ENCODE assay signal across 8 cellular contexts in genomic region chr5:132414634-132415377, GRCh38. TPM values are rescaled to one million over a fixed set of nuclear protein-coding genes. Genes with fewer than 3 reads are reported as not detected.
A peak's percentile ranks its signal among the peaks of the same experiment; 100 is the strongest.
DNase-seq lines count a peak whose midpoint lies in the region; FAIRE-seq and TF ChIP-seq lines count a peak whose summit lies in the region.

No MANE protein-coding gene starts in this region.

- peak overlapping the region in 1 of 2 donors; percentile 36 for H3K9ac ChIP-seq in kidney (ENCODE audit: low read length in 2 of 2)

- H3K36me3 ChIP-seq in kidney (ENCODE audit: control insufficient read depth in 1 of 2, insufficient read depth in 2 of 2, low read length in 2 of 2) (no peaks in the 10 kb centered on the region), uterus (no peaks in the 10 kb centered on the region)

- no peak overlapping the region for H3K27ac Mint-ChIP-seq in activated naive CD4-positive, alpha-beta T cell treated with anti-CD3 and anti-CD28 coated beads, Interleukin-2, amount 10 ng/mL, durations not matched to agents 7 days and 5 days
- H3K27ac Mint-ChIP-seq in activated naive CD4-positive, alpha-beta T cell treated with anti-CD3 and anti-CD28 coated beads for 36 hours = no peak overlapping the region
- H3K27ac Mint-ChIP-seq in activated CD4-positive, alpha-beta memory T cell treated with anti-CD3 and anti-CD28 coated beads for 36 hours = peak overlapping the region; percentile 73

- TF ChIP-seq CTCF in kidney (IDR thresholded peaks at IDR 0.05; ENCODE audit: borderline replicate concordance, extremely low read depth, insufficient read depth) (no peak), uterus (IDR thresholded peaks at IDR 0.05) (no peak)

- no peak overlapping the region for H3K4me3 ChIP-seq in kidney (ENCODE audit: low read length in 2 of 2)
- no peak overlapping the region for H3K4me3 ChIP-seq in uterus

- no peaks in the 10 kb centered on the region for H3K9me3 Mint-ChIP-seq in activated naive CD4-positive, alpha-beta T cell treated with anti-CD3 and anti-CD28 coated beads, Interleukin-2, amount 10 ng/mL, durations not matched to agents 7 days and 5 days
- H3K9me3 Mint-ChIP-seq in activated naive CD4-positive, alpha-beta T cell treated with anti-CD3 and anti-CD28 coated beads for 36 hours = no peaks in the 10 kb centered on the region
- peaks cover 3% of the 10 kb centered on the region for H3K9me3 Mint-ChIP-seq in activated CD4-positive, alpha-beta memory T cell treated with anti-CD3 and anti-CD28 coated beads for 36 hours

- H3K27me3 ChIP-seq in uterus = no peaks in the 10 kb centered on the region

- H3K36me3 Mint-ChIP-seq in activated naive CD4-positive, alpha-beta T cell treated with anti-CD3 and anti-CD28 coated beads, Interleukin-2, amount 10 ng/mL, durations not matched to agents 7 days and 5 days = peaks cover 51% of the 10 kb centered on the region
- H3K36me3 Mint-ChIP-seq in activated naive CD4-positive, alpha-beta T cell treated with anti-CD3 and anti-CD28 coated beads for 36 hours (ENCODE audit: low read depth) = peaks cover 23% of the 10 kb centered on the region
- peaks cover 18% of the 10 kb centered on the region for H3K36me3 Mint-ChIP-seq in activated CD4-positive, alpha-beta memory T cell treated with anti-CD3 and anti-CD28 coated beads for 36 hours

- H3K27ac ChIP-seq in kidney (ENCODE audit: low read depth in 2 of 2, low read length in 2 of 2) = peak overlapping the region; percentile 52 to 85
- peak overlapping the region; percentile 50 to 94 for H3K27ac ChIP-seq in uterus

- CTCF ChIA-PET in activated naive CD4-positive, alpha-beta T cell treated with anti-CD3 and anti-CD28 coated beads, Interleukin-2, amount 10 ng/mL, durations not matched to agents 7 days and 5 days (lab: Charles Lee) = interaction anchor here (0.8 to 2.1 kb wide), 4 partner anchors 28 to 86 kb away, joined by 3 to 7 read pairs (median 6); no protein-coding TSS in a partner anchor
- CTCF ChIA-PET in activated naive CD4-positive, alpha-beta T cell treated with anti-CD3 and anti-CD28 coated beads for 36 hours (lab: Charles Lee) = interaction anchor here (1.1 to 2.6 kb wide), 9 partner anchors 12 to 113 kb away, joined by 3 to 10 read pairs (median 4); no protein-coding TSS in a partner anchor
- CTCF ChIA-PET in activated CD4-positive, alpha-beta memory T cell treated with anti-CD3 and anti-CD28 coated beads for 36 hours (lab: Charles Lee) = interaction anchor here (0.6 to 1.9 kb wide), 6 partner anchors 18 to 94 kb away, joined by 4 to 9 read pairs (median 6); partner anchors contain the start of gene IRF1

- H3K4me1 ChIP-seq in kidney (ENCODE audit: control insufficient read depth in 1 of 2, insufficient read depth in 1 of 2, low read depth in 1 of 2, low read length in 2 of 2) (peaks cover 31 to 33% of the 10 kb centered on the region in 2 donors), uterus (peaks cover 5 to 7% of the 10 kb centered on the region in 2 donors)

- POLR2A ChIA-PET in activated CD4-positive, alpha-beta memory T cell treated with anti-CD3 and anti-CD28 coated beads for 36 hours (lab: Charles Lee) = interaction anchor here (0.6 to 3.3 kb wide), 11 partner anchors 11 to 83 kb away, joined by 3 to 17 read pairs (median 5); partner anchors contain the start of gene IRF1

- no peak for DNase-seq in activated naive CD4-positive, alpha-beta T cell treated with anti-CD3 and anti-CD28 coated beads, Interleukin-2, amount 10 ng/mL, durations not matched to agents 7 days and 5 days
- no peak for DNase-seq in activated naive CD4-positive, alpha-beta T cell treated with anti-CD3 and anti-CD28 coated beads for 36 hours
- DNase-seq in activated CD4-positive, alpha-beta memory T cell treated with anti-CD3 and anti-CD28 coated beads for 36 hours = no peak
- DNase-seq in kidney (no peak), uterus (no peak), GDM1 (lab: John Stamatoyannopoulos, UW) (no peak), germinal center (ENCODE audit: low spot score) (no peak), ureter (ENCODE audit: low spot score) (no peak)

- no peak for FAIRE-seq in kidney (lab: Jason Lieb, UNC)

- H3K9me3 ChIP-seq in kidney (ENCODE audit: control insufficient read depth in 1 of 2, low read length in 2 of 2) = no peaks in the 10 kb centered on the region
- no peaks in the 10 kb centered on the region for H3K9me3 ChIP-seq in uterus

- H3K4me3 Mint-ChIP-seq in activated naive CD4-positive, alpha-beta T cell treated with anti-CD3 and anti-CD28 coated beads, Interleukin-2, amount 10 ng/mL, durations not matched to agents 7 days and 5 days = peak overlapping the region; percentile 45
- H3K4me3 Mint-ChIP-seq in activated naive CD4-positive, alpha-beta T cell treated with anti-CD3 and anti-CD28 coated beads for 36 hours = no peak overlapping the region
- H3K4me3 Mint-ChIP-seq in activated CD4-positive, alpha-beta memory T cell treated with anti-CD3 and anti-CD28 coated beads for 36 hours = peak overlapping the region; percentile 28

- H3K27me3 Mint-ChIP-seq in activated naive CD4-positive, alpha-beta T cell treated with anti-CD3 and anti-CD28 coated beads, Interleukin-2, amount 10 ng/mL, durations not matched to agents 7 days and 5 days = no peaks in the 10 kb centered on the region
- H3K27me3 Mint-ChIP-seq in activated naive CD4-positive, alpha-beta T cell treated with anti-CD3 and anti-CD28 coated beads for 36 hours (ENCODE audit: low read depth) = no peaks in the 10 kb centered on the region
- no peaks in the 10 kb centered on the region for H3K27me3 Mint-ChIP-seq in activated CD4-positive, alpha-beta memory T cell treated with anti-CD3 and anti-CD28 coated beads for 36 hours

- peaks cover 75% of the 10 kb centered on the region for H3K4me1 Mint-ChIP-seq in activated naive CD4-positive, alpha-beta T cell treated with anti-CD3 and anti-CD28 coated beads, Interleukin-2, amount 10 ng/mL, durations not matched to agents 7 days and 5 days
- H3K4me1 Mint-ChIP-seq in activated naive CD4-positive, alpha-beta T cell treated with anti-CD3 and anti-CD28 coated beads for 36 hours (ENCODE audit: low read depth) = peaks cover 62% of the 10 kb centered on the region
- peaks cover 62% of the 10 kb centered on the region for H3K4me1 Mint-ChIP-seq in activated CD4-positive, alpha-beta memory T cell treated with anti-CD3 and anti-CD28 coated beads for 36 hours (ENCODE audit: low read depth)

- intact Hi-C loops in activated naive CD4-positive, alpha-beta T cell treated with anti-CD3 and anti-CD28 coated beads for 36 hours (cut with micrococcal nuclease) = loop anchor here (5.0 to 10.0 kb wide), 2 partner anchors 318 to 880 kb away; no protein-coding TSS in a partner anchor
- intact Hi-C loops in activated CD4-positive, alpha-beta memory T cell treated with anti-CD3 and anti-CD28 coated beads for 36 hours (cut with micrococcal nuclease) = loop anchor here (1.0 kb wide), 1 partner anchor 10 kb away; no protein-coding TSS in a partner anchor
- intact Hi-C loops in kidney (cut with DNase I) = no loop called here
- intact Hi-C loops in uterus (cut with DNase I; ENCODE audit: low total_unique reads) = no loop called here

- TF ChIP-seq POLR2A in uterus (IDR thresholded peaks at IDR 0.05) = no peak

RNA-seq across cellular contexts. Expression of gene SLC22A5, which starts 45.3 kb away (rescaled TPM):
- 1 to 10 TPM; 3.1 to 3.6 TPM for total RNA-seq in activated naive CD4-positive, alpha-beta T cell treated with anti-CD3 and anti-CD28 coated beads for 36 hours
- total RNA-seq in activated CD4-positive, alpha-beta memory T cell treated with anti-CD3 and anti-CD28 coated beads for 36 hours = 1 to 10 TPM; 2.8 to 3.6 TPM
- total RNA-seq in kidney (28.3 TPM), uterus (10 to 100 TPM in 2 of 4 donors, 1 to 10 TPM in 2; 2.0 to 18.9 (median 10.0) TPM), ureter (23.2 TPM)
- 36.3 TPM for polyA plus RNA-seq in kidney (ENCODE audit: insufficient read depth, low read depth, low replicate concordance)

Comparison
In these comparisons a context has a peak if more than half of its experiments do, and no peak if none do; other contexts are left out.
1. intact Hi-C loops: an anchor here in activated naive CD4-positive, alpha-beta T cell treated with anti-CD3 and anti-CD28 coated beads for 36 hours (5.0 to 10.0 kb wide) and activated CD4-positive, alpha-beta memory T cell treated with anti-CD3 and anti-CD28 coated beads for 36 hours (1.0 kb wide); none called in kidney and uterus.